26 cellular contexts compared by ENCODE assay signal in the genomic region with DNA sequence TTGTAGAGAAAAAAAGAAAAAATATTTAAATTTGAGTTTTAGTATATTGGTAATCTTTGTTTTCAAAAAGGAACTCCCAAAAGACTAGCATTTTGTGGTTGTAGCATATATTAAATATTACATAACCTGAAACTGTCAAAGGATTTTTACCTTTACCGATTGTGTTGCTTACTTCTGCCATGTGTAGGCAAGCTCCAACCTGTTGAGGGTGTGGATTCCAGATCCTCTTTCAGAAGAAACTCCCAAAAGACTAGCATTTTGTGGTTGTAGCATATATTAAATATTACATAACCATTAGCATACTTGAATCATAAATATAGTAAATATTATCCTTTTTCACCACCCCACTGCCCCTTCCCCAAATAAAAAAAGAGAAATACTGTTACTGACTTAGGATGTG. TPM values are rescaled to one million over a fixed set of nuclear protein-coding genes. Genes with fewer than 3 reads are reported as not detected.
DNase-seq lines count a peak whose midpoint lies in the region; ATAC-seq and TF ChIP-seq lines count a peak whose summit lies in the region.
"Had no signal": no experiment of that assay in that cellular context is flagged by ENCODE, and none has a peak within 500 bp of the region (broad histone marks: within the 10 kb centered on the region; RNA-seq: fewer than 3 reads in every experiment).

No MANE protein-coding gene starts in this region.

- WGBS in suprapubic skin, result 52% methylated on average over 1 of the region's 1 CpG
- WGBS in neuronal stem cell (ENCODE audit: extremely low coverage in 2 of 2, insufficient read length in 2 of 2, insufficient replicate concordance in 1 of 2), 2 donors, result no CpG with 5 or more reads among the region's 1 CpG

- 0 out of 3 replicates have a peak, but pooled peaks have one; percentile 7 for ATAC-seq in RWPE2 (ENCODE audit: low read depth)
- ATAC-seq in foreskin keratinocyte, result no peak

- no peak for TF ChIP-seq POLR2A in suprapubic skin (IDR thresholded peaks at IDR 0.05)

- no peaks in the 10 kb centered on the region for H3K9me3 Mint-ChIP-seq in dendritic cell treated with granulocyte-macrophage colony-stimulating factor and Interleukin-4, amounts not matched to agents 40 ng/mL and 50 ng/mL, for 4 days
- H3K9me3 Mint-ChIP-seq in chondrocyte (ENCODE audit: low read depth), result no peaks in the 10 kb centered on the region
- H3K9me3 Mint-ChIP-seq: CD4-positive, alpha-beta T cell; HFFc6 had no signal

- DNase-seq in RWPE2 (ENCODE audit: low spot score) (no peak), foreskin keratinocyte (peak in 1 of 2 donors; percentile 77), suprapubic skin (ENCODE audit: low spot score in 2 of 2) (no peak), chondrocyte (ENCODE audit: low spot score) (no peak), iPS-NIHi7 (ENCODE audit: extremely low spot score) (no peak), neuronal stem cell (ENCODE audit: low spot score) (no peak), amniotic stem cell (lab: John Stamatoyannopoulos, UW) (no peak)
- DNase-seq: CD4-positive, alpha-beta T cell; COR-L47; DMS79; H7; HFFc6; KBM-7; NCI-H1092; NCI-H1436; NCI-H187 treated with DMSO at 0.1 percent for 48 hours; NCI-H2107; NCI-H2227 treated with DMSO at 0.1 percent for 48 hours; NCI-H510A; NCI-H748 treated with DMSO at 0.1 percent for 48 hours; NK-92 treated with Interleukin-12 subunit alpha and Interleukin-12 subunit beta, amount 100 ng/mL, for 24 hours; Peyer's patch had no signal

- H3K9ac ChIP-seq in neuronal stem cell (ENCODE audit: low read depth, low read length, poor library complexity), result no peak overlapping the region
- H3K9ac ChIP-seq: BLaER1 had no signal

- peaks cover 49% of the 10 kb centered on the region for H3K4me1 Mint-ChIP-seq in dendritic cell treated with granulocyte-macrophage colony-stimulating factor and Interleukin-4, amounts not matched to agents 40 ng/mL and 50 ng/mL, for 4 days (ENCODE audit: low read depth)
- H3K4me1 Mint-ChIP-seq in chondrocyte (ENCODE audit: low read depth), result peaks cover 60% of the 10 kb centered on the region

- no peak overlapping the region for H2AK5ac ChIP-seq in neuronal stem cell (ENCODE audit: low read depth, low read length)

- H2BK120ac ChIP-seq in neuronal stem cell (ENCODE audit: low read depth, low read length), result no peak overlapping the region

- H4K8ac ChIP-seq in neuronal stem cell (ENCODE audit: low read depth, low read length), result no peak overlapping the region

- no peak overlapping the region for H2BK12ac ChIP-seq in neuronal stem cell (ENCODE audit: low read length)

- peak overlapping the region; percentile 91 for H3K27ac ChIP-seq in RWPE2 (ENCODE audit: poor library complexity, severe bottlenecking)
- H3K27ac ChIP-seq in foreskin keratinocyte, result peak overlapping the region; percentile 95
- peak overlapping the region; percentile 42 for H3K27ac ChIP-seq in suprapubic skin
- no peak overlapping the region for H3K27ac ChIP-seq in neuronal stem cell (replicated peaks; ENCODE audit: low read length)
- H3K27ac ChIP-seq: BLaER1, HL-60, Peyer's patch, SJSA1 had no signal

- H3K36me3 ChIP-seq in RWPE2 (ENCODE audit: low read depth), result peaks cover 28% of the 10 kb centered on the region
- no peaks in the 10 kb centered on the region for H3K36me3 ChIP-seq in suprapubic skin
- peaks cover 0 to 5% of the 10 kb centered on the region in 2 donors for H3K36me3 ChIP-seq in neuronal stem cell (replicated peaks in 1 of 2; ENCODE audit: control insufficient read depth in 2 of 2, insufficient read depth in 2 of 2, low read length in 2 of 2)
- H3K36me3 ChIP-seq: BLaER1, Peyer's patch had no signal

- peaks cover 68% of the 10 kb centered on the region for H3K36me3 Mint-ChIP-seq in dendritic cell treated with granulocyte-macrophage colony-stimulating factor and Interleukin-4, amounts not matched to agents 40 ng/mL and 50 ng/mL, for 4 days (ENCODE audit: low read depth)
- H3K36me3 Mint-ChIP-seq in chondrocyte (ENCODE audit: low read depth), result peaks cover 3% of the 10 kb centered on the region

- no peak overlapping the region for H3K18ac ChIP-seq in neuronal stem cell (ENCODE audit: low read length)

- TF ChIP-seq EP300 in suprapubic skin (IDR thresholded peaks at IDR 0.05), result no peak

- no peak overlapping the region for H2BK5ac ChIP-seq in neuronal stem cell (ENCODE audit: low read length)

- intact Hi-C loops in dendritic cell treated with granulocyte-macrophage colony-stimulating factor and Interleukin-4, amounts not matched to agents 40 ng/mL and 50 ng/mL, for 4 days (cut with micrococcal nuclease), result loop anchor here (5.0 kb wide), 1 partner anchor 87 kb away; no protein-coding TSS in a partner anchor

- no peak overlapping the region for H3K14ac ChIP-seq in neuronal stem cell (ENCODE audit: low read length)

- H3K23ac ChIP-seq in neuronal stem cell (ENCODE audit: low read depth, low read length, poor library complexity), result no peak overlapping the region

- no peak overlapping the region for H4K91ac ChIP-seq in neuronal stem cell (ENCODE audit: low read depth, low read length, poor library complexity)

- peak overlapping the region; percentile 54 for H3K4me3 Mint-ChIP-seq in dendritic cell treated with granulocyte-macrophage colony-stimulating factor and Interleukin-4, amounts not matched to agents 40 ng/mL and 50 ng/mL, for 4 days
- no peak overlapping the region for H3K4me3 Mint-ChIP-seq in chondrocyte (ENCODE audit: unreplicated experiment)

- H3K4me3 ChIP-seq in RWPE2 (ENCODE audit: severe bottlenecking), result no peak overlapping the region
- H3K4me3 ChIP-seq in suprapubic skin, result no peak overlapping the region
- no peak overlapping the region for H3K4me3 ChIP-seq in neuronal stem cell (ENCODE audit: low read length in 2 of 2)
- H3K4me3 ChIP-seq: BLaER1, Peyer's patch, SJSA1 had no signal

- H3K4ac ChIP-seq in neuronal stem cell (ENCODE audit: low read length), result no peak overlapping the region

- no peaks in the 10 kb centered on the region for H3K9me3 ChIP-seq in RWPE2 (ENCODE audit: severe bottlenecking)
- H3K9me3 ChIP-seq in suprapubic skin, result no peaks in the 10 kb centered on the region
- no peaks in the 10 kb centered on the region for H3K9me3 ChIP-seq in neuronal stem cell (replicated peaks in 1 of 2; ENCODE audit: control insufficient read depth in 2 of 2, insufficient read depth in 1 of 2, low read depth in 1 of 2, low read length in 2 of 2)
- H3K9me3 ChIP-seq: BLaER1, Peyer's patch, SJSA1 had no signal

- no peaks in the 10 kb centered on the region for H3K27me3 ChIP-seq in RWPE2 (ENCODE audit: insufficient read depth, poor library complexity, severe bottlenecking)
- H3K27me3 ChIP-seq in foreskin keratinocyte, result no peaks in the 10 kb centered on the region
- no peaks in the 10 kb centered on the region for H3K27me3 ChIP-seq in suprapubic skin
- H3K27me3 ChIP-seq in neuronal stem cell (ENCODE audit: control insufficient read depth in 3 of 3, insufficient read depth in 3 of 3, low read depth in 1 of 3, low read length in 3 of 3), result no peaks in the 10 kb centered on the region
- H3K27me3 ChIP-seq: BLaER1, Peyer's patch, SJSA1 had no signal

- H3K27ac Mint-ChIP-seq in dendritic cell treated with granulocyte-macrophage colony-stimulating factor and Interleukin-4, amounts not matched to agents 40 ng/mL and 50 ng/mL, for 4 days, result no peak overlapping the region
- H3K27ac Mint-ChIP-seq in chondrocyte (ENCODE audit: unreplicated experiment), result no peak overlapping the region
- H3K27ac Mint-ChIP-seq: CD4-positive, alpha-beta T cell; HFFc6 had no signal

- H2AFZ ChIP-seq in neuronal stem cell (ENCODE audit: low read length), result no peak overlapping the region

- H2BK15ac ChIP-seq in neuronal stem cell (ENCODE audit: low read length), result no peak overlapping the region

- TF ChIP-seq CTCF in RWPE2 (IDR thresholded peaks at IDR 0.05; ENCODE audit: poor library complexity, severe bottlenecking) (no peak), foreskin keratinocyte (conservative IDR thresholded peaks at IDR 0.05) (no peak), suprapubic skin (IDR thresholded peaks at IDR 0.05) (no peak), chondrocyte (IDR thresholded peaks at IDR 0.05) (no peak)

- H3K4me2 ChIP-seq in neuronal stem cell (ENCODE audit: insufficient read depth, low read length, poor library complexity, severe bottlenecking), result no peak overlapping the region
- H3K4me2 ChIP-seq: BLaER1 had no signal

- H3K27me3 Mint-ChIP-seq in dendritic cell treated with granulocyte-macrophage colony-stimulating factor and Interleukin-4, amounts not matched to agents 40 ng/mL and 50 ng/mL, for 4 days, result no peaks in the 10 kb centered on the region
- no peaks in the 10 kb centered on the region for H3K27me3 Mint-ChIP-seq in chondrocyte (ENCODE audit: low read depth)

- peaks cover 68% of the 10 kb centered on the region for H3K4me1 ChIP-seq in RWPE2 (ENCODE audit: insufficient read depth, poor library complexity, severe bottlenecking)
- peaks cover 56% of the 10 kb centered on the region for H3K4me1 ChIP-seq in foreskin keratinocyte
- peaks cover 50% of the 10 kb centered on the region for H3K4me1 ChIP-seq in suprapubic skin
- H3K4me1 ChIP-seq in neuronal stem cell (ENCODE audit: control insufficient read depth in 2 of 2, insufficient read depth in 1 of 2, low read depth in 1 of 2, low read length in 2 of 2), result peaks cover 0 to 2% of the 10 kb centered on the region in 2 donors

- H3K79me1 ChIP-seq in neuronal stem cell (ENCODE audit: low read depth, low read length), result peaks cover 2% of the 10 kb centered on the region

RNA-seq across cellular contexts. Expression of a gene that starts 3.2 kb away (rescaled TPM):
- total RNA-seq in foreskin keratinocyte (94.6 and 99.1 TPM in 2 replicates), suprapubic skin (10 to 100 TPM; 36.0 to 40.0 (median 37.2) TPM), chondrocyte (71.9 to 95.0 TPM (median 78.0 TPM) in 3 replicates)
- 17.4 and 24.9 TPM in 2 replicates for polyA plus RNA-seq in foreskin keratinocyte
- polyA plus RNA-seq in neuronal stem cell (2013, experiment 1 of 2), result 15.0 TPM
- polyA plus RNA-seq in neuronal stem cell (2013, experiment 2 of 2), result 15.2 TPM
